In the genomic region with DNA sequence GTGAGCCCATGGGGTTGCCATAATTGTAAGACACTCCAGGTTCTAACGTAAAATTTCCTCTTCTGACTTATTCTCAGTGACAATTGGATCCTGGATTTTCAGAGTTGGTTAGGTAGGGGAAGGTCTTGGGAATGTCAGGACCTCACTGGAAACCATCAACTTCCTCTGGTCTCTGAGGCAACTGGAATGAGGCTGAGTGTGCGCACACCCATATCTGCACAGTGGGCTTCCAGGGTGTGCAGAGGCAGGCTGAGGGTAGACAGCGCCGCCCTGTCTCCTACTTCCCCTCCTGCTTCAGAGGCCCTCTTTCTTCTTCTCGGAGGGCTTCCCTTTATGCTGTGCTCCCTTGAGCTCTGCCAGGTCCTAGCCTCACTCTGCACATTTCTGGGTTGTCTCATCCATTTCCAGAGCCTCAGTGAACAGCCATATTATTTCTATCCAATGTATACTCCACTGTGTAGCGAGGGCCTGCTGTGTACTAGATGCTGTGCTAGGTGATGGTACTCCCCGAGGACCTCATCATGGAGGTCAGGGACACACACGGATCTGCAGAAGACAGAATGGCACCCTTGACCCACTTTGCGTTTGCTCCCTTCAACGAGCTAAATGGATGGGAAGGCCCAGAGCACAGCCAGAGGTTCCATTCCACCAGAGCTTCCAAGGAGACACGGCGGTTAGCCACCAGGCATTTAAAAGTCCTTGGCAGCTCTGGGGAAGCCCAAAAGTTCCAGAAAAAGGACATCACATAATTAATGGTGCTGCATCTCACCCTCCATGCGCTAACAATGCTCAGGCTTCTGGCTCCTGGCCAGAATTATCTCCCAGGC, we compare ENCODE assay signal across 1 cellular context.
TF ChIP-seq lines count a peak whose summit lies in the region.

No MANE protein-coding gene starts in this region.

TF ChIP-seq in HCT116, 20 proteins besides CTCF, POLR2A, EP300 and RAD21:
- no peak for TF ChIP-seq YY1 (IDR thresholded peaks at IDR 0.05; ENCODE audit: extremely low read depth, insufficient replicate concordance, low read depth, low read length)
- no peak for TF ChIP-seq SRF (IDR thresholded peaks at IDR 0.05; ENCODE audit: low read depth)
- TF ChIP-seq REST (IDR thresholded peaks at IDR 0.05; ENCODE audit: low read depth): no peak
- no peak for TF ChIP-seq CEBPB (IDR thresholded peaks at IDR 0.05; ENCODE audit: low read depth)
- no peak for TF ChIP-seq EZH2 (IDR thresholded peaks at IDR 0.05)
- TF ChIP-seq EGR1 (IDR thresholded peaks at IDR 0.05; ENCODE audit: low read depth): no peak
- no peak for TF ChIP-seq SP1 (IDR thresholded peaks at IDR 0.05; ENCODE audit: low read depth)
- no peak for TF ChIP-seq POLR2AphosphoS5 (IDR thresholded peaks at IDR 0.05; ENCODE audit: low read depth, low read length)
- TF ChIP-seq, protein P1, sequence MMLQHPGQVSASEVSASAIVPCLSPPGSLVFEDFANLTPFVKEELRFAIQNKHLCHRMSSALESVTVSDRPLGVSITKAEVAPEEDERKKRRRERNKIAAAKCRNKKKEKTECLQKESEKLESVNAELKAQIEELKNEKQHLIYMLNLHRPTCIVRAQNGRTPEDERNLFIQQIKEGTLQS (IDR thresholded peaks at IDR 0.05): no peak
- no peak for TF ChIP-seq TCF7L2 (IDR thresholded peaks at IDR 0.05; ENCODE audit: borderline replicate concordance, extremely low read depth, insufficient read depth, insufficient read length)
- TF ChIP-seq SIN3A (IDR thresholded peaks at IDR 0.05; ENCODE audit: low read depth): no peak
